10 cellular contexts compared by ENCODE assay signal in the genomic region with DNA sequence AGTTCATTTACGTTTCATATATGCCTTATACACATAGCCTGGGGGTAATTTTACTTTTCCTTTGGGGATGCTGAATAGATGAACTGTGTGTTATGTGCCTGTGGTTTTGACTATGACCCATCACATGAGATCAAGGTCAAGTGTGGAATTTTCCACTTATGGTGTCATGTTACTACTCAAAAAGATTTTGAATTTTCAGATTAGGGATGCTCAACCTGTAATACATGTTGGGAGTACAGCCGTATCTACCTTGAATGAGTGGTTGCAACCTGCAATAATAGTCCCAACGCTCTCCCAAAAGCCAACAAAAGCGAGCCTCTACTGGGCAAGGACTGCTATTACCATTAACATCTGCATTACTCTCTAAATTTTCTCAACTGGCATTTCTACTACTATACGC.
DNase-seq lines count a peak whose midpoint lies in the region; ATAC-seq, FAIRE-seq and TF ChIP-seq lines count a peak whose summit lies in the region.
"Had no signal": no experiment of that assay in that cellular context is flagged by ENCODE, and none has a peak within 500 bp of the region (broad histone marks: within the 10 kb centered on the region; RNA-seq: fewer than 3 reads in every experiment).

No MANE protein-coding gene starts in this region.

- CTCF ChIA-PET in activated naive CD4-positive, alpha-beta T cell treated with anti-CD3 and anti-CD28 coated beads for 36 hours (lab: Charles Lee), result interaction anchor here (0.9 kb wide), 1 partner anchor 197 kb away, joined by 4 read pairs; no protein-coding TSS in a partner anchor
- CTCF ChIA-PET in activated naive CD4-positive, alpha-beta T cell treated with anti-CD3 and anti-CD28 coated beads, Interleukin-2, amount 10 ng/mL, durations not matched to agents 7 days and 5 days (lab: Charles Lee), result interaction anchor here (1.1 kb wide), 1 partner anchor 13 kb away, joined by 3 read pairs; no protein-coding TSS in a partner anchor

- H3K4me3 Mint-ChIP-seq in activated naive CD4-positive, alpha-beta T cell treated with anti-CD3 and anti-CD28 coated beads for 36 hours, result no peak overlapping the region
- H3K4me3 Mint-ChIP-seq in activated naive CD4-positive, alpha-beta T cell treated with anti-CD3 and anti-CD28 coated beads, Interleukin-2, amount 10 ng/mL, durations not matched to agents 7 days and 5 days, result no peak overlapping the region
- peak overlapping the region in 1 of 2 donors; percentile 22 for H3K4me3 Mint-ChIP-seq in stimulated activated naive B cell treated with anti-CD40 and anti-IgM and Interleukin-4, amounts not matched to agents 10 μg/mL and 1 μg/mL and 100 μg/mL, for 72 hours

- H3K36me3 ChIP-seq in tibial artery, result peaks cover 15 to 34% (median 29%) of the 10 kb centered on the region in 3 donors
- peaks cover 0 to 35% (median 0%) of the 10 kb centered on the region in 3 donors for H3K36me3 ChIP-seq in tibial nerve

- no peak for DNase-seq in activated naive CD4-positive, alpha-beta T cell treated with anti-CD3 and anti-CD28 coated beads for 36 hours
- DNase-seq in activated naive CD4-positive, alpha-beta T cell treated with anti-CD3 and anti-CD28 coated beads, Interleukin-2, amount 10 ng/mL, durations not matched to agents 7 days and 5 days, result no peak
- DNase-seq in RCC 7860 (ENCODE audit: low spot score) (no peak), fibroblast of the conjunctiva (ENCODE audit: low read depth) (peak; percentile 24), HK-2 (ENCODE audit: unreplicated experiment) (no peak), tibial artery (no peak), tibial nerve (ENCODE audit: low spot score in 2 of 2) (no peak)
- DNase-seq in stimulated activated naive B cell treated with anti-CD40 and anti-IgM and Interleukin-4, amounts not matched to agents 10 μg/mL and 1 μg/mL and 100 μg/mL, for 72 hours, result no peak
- DNase-seq: cerebellar nuclear complex had no signal

- intact Hi-C loops in activated naive CD4-positive, alpha-beta T cell treated with anti-CD3 and anti-CD28 coated beads for 36 hours (cut with micrococcal nuclease), result no loop called here
- intact Hi-C loops in tibial artery (cut with DNase I; ENCODE audit: low total_unique reads), result loop anchor here (10.0 kb wide), 1 partner anchor 748 kb away; no protein-coding TSS in a partner anchor

- peak; percentile 64 to 66 for ATAC-seq in stimulated activated naive B cell treated with anti-CD40 and anti-IgM and Interleukin-4, amounts not matched to agents 10 μg/mL and 1 μg/mL and 100 μg/mL, for 72 hours (replicated peaks)

- peaks cover 34% of the 10 kb centered on the region for H3K36me3 Mint-ChIP-seq in activated naive CD4-positive, alpha-beta T cell treated with anti-CD3 and anti-CD28 coated beads for 36 hours (ENCODE audit: low read depth)
- peaks cover 52% of the 10 kb centered on the region for H3K36me3 Mint-ChIP-seq in activated naive CD4-positive, alpha-beta T cell treated with anti-CD3 and anti-CD28 coated beads, Interleukin-2, amount 10 ng/mL, durations not matched to agents 7 days and 5 days
- H3K36me3 Mint-ChIP-seq in stimulated activated naive B cell treated with anti-CD40 and anti-IgM and Interleukin-4, amounts not matched to agents 10 μg/mL and 1 μg/mL and 100 μg/mL, for 72 hours, result peaks cover 44 to 67% of the 10 kb centered on the region in 2 donors

- no peak for TF ChIP-seq POLR2A in tibial nerve (IDR thresholded peaks at IDR 0.05)

- H3K27me3 ChIP-seq in tibial artery, result no peaks in the 10 kb centered on the region
- no peaks in the 10 kb centered on the region for H3K27me3 ChIP-seq in tibial nerve
- H3K27me3 ChIP-seq: SJSA1 had no signal

- 64 to 69% methylated on average over 5 of the region's 5 CpGs for WGBS in tibial nerve, 2 donors

- peaks cover 33% of the 10 kb centered on the region for H3K4me1 Mint-ChIP-seq in activated naive CD4-positive, alpha-beta T cell treated with anti-CD3 and anti-CD28 coated beads for 36 hours (ENCODE audit: low read depth)
- peaks cover 19% of the 10 kb centered on the region for H3K4me1 Mint-ChIP-seq in activated naive CD4-positive, alpha-beta T cell treated with anti-CD3 and anti-CD28 coated beads, Interleukin-2, amount 10 ng/mL, durations not matched to agents 7 days and 5 days
- H3K4me1 Mint-ChIP-seq in stimulated activated naive B cell treated with anti-CD40 and anti-IgM and Interleukin-4, amounts not matched to agents 10 μg/mL and 1 μg/mL and 100 μg/mL, for 72 hours, result peaks cover 22 to 49% of the 10 kb centered on the region in 2 donors

- H3K9me3 ChIP-seq in tibial artery (no peaks in the 10 kb centered on the region), tibial nerve (no peaks in the 10 kb centered on the region)
- H3K9me3 ChIP-seq: SJSA1 had no signal

- peak overlapping the region; percentile 59 for H3K27ac Mint-ChIP-seq in activated naive CD4-positive, alpha-beta T cell treated with anti-CD3 and anti-CD28 coated beads for 36 hours
- H3K27ac Mint-ChIP-seq in activated naive CD4-positive, alpha-beta T cell treated with anti-CD3 and anti-CD28 coated beads, Interleukin-2, amount 10 ng/mL, durations not matched to agents 7 days and 5 days, result no peak overlapping the region
- peak overlapping the region; percentile 81 for H3K27ac Mint-ChIP-seq in stimulated activated naive B cell treated with anti-CD40 and anti-IgM and Interleukin-4, amounts not matched to agents 10 μg/mL and 1 μg/mL and 100 μg/mL, for 72 hours

- H3K4me1 ChIP-seq in tibial artery (peaks cover 0 to 45% (median 22%) of the 10 kb centered on the region in 4 donors), tibial nerve (peaks cover 0 to 38% (median 15%) of the 10 kb centered on the region in 4 donors)

- FAIRE-seq in RCC 7860 (lab: Jason Lieb, UNC), result peak; percentile 53

- H3K4me3 ChIP-seq in tibial artery, result no peak overlapping the region
- no peak overlapping the region for H3K4me3 ChIP-seq in tibial nerve
- H3K4me3 ChIP-seq: SJSA1 had no signal

- no peak for TF ChIP-seq EP300 in tibial nerve (IDR thresholded peaks at IDR 0.05)

- H3K9me3 Mint-ChIP-seq in activated naive CD4-positive, alpha-beta T cell treated with anti-CD3 and anti-CD28 coated beads for 36 hours, result no peaks in the 10 kb centered on the region
- H3K9me3 Mint-ChIP-seq in activated naive CD4-positive, alpha-beta T cell treated with anti-CD3 and anti-CD28 coated beads, Interleukin-2, amount 10 ng/mL, durations not matched to agents 7 days and 5 days, result no peaks in the 10 kb centered on the region
- H3K9me3 Mint-ChIP-seq in stimulated activated naive B cell treated with anti-CD40 and anti-IgM and Interleukin-4, amounts not matched to agents 10 μg/mL and 1 μg/mL and 100 μg/mL, for 72 hours, result no peaks in the 10 kb centered on the region

- peak overlapping the region in 1 of 2 donors; percentile 8 for H3K27ac ChIP-seq in tibial artery
- peak overlapping the region in 1 of 4 donors; percentile 22 for H3K27ac ChIP-seq in tibial nerve
- H3K27ac ChIP-seq: SJSA1 had no signal

- TF ChIP-seq CTCF in tibial artery (IDR thresholded peaks at IDR 0.05) (peak in 1 of 2 experiments; percentile 7), tibial nerve (IDR thresholded peaks at IDR 0.05) (no peak)

- H3K27me3 Mint-ChIP-seq in activated naive CD4-positive, alpha-beta T cell treated with anti-CD3 and anti-CD28 coated beads for 36 hours (ENCODE audit: low read depth), result no peaks in the 10 kb centered on the region
- H3K27me3 Mint-ChIP-seq in activated naive CD4-positive, alpha-beta T cell treated with anti-CD3 and anti-CD28 coated beads, Interleukin-2, amount 10 ng/mL, durations not matched to agents 7 days and 5 days, result no peaks in the 10 kb centered on the region
- H3K27me3 Mint-ChIP-seq in stimulated activated naive B cell treated with anti-CD40 and anti-IgM and Interleukin-4, amounts not matched to agents 10 μg/mL and 1 μg/mL and 100 μg/mL, for 72 hours, result no peaks in the 10 kb centered on the region
